ENCODE assay signal across 31 cellular contexts in genomic region chr10:30176182-30176581, GRCh38.
DNase-seq lines count a peak whose midpoint lies in the region; ATAC-seq and FAIRE-seq lines count a peak whose summit lies in the region.
"Had no signal": no experiment of that assay in that cellular context is flagged by ENCODE, and none has a peak within 500 bp of the region (broad histone marks: within the 10 kb centered on the region; RNA-seq: fewer than 3 reads in every experiment).

No MANE protein-coding gene starts in this region.

- no peaks in the 10 kb centered on the region for H3K9me2 ChIP-seq in GM23248 (ENCODE audit: insufficient read depth)

- peaks cover 56% of the 10 kb centered on the region for H3K4me1 ChIP-seq in GM23248 (ENCODE audit: insufficient read depth)
- H3K4me1 ChIP-seq: colonic mucosa, right atrium auricular region, spleen had no signal

- no peak for ATAC-seq in HG02642 (IDR thresholded peaks at IDR 0.05; ENCODE audit: poor library complexity, unreplicated experiment)
- ATAC-seq: activated CD8-positive, alpha-beta memory T cell treated with anti-CD3 and anti-CD28 coated beads, Interleukin-2, amount 10 ng/mL, durations not matched to agents 7 days and 5 days; activated T-cell treated with anti-CD3 and anti-CD28 coated beads, Interleukin-2, amount 50 U/mL, for 72 hours; esophagus mucosa; GM12878; GM23338; mucosa of descending colon had no signal

- H3K36me3 ChIP-seq in GM23248 (ENCODE audit: low read depth) = no peaks in the 10 kb centered on the region
- H3K36me3 ChIP-seq: colonic mucosa, ovary, right atrium auricular region, spleen had no signal

- intact Hi-C loops in posterior vena cava (cut with DNase I) = no loop called here

- no peaks in the 10 kb centered on the region for H3K27me3 ChIP-seq in GM23248 (replicated peaks; ENCODE audit: insufficient read depth)
- H3K27me3 ChIP-seq: colonic mucosa, ovary, right atrium auricular region, spleen had no signal

- H3K27ac ChIP-seq in GM23248 = peak overlapping the region; percentile 75
- H3K27ac ChIP-seq: C4-2B, colonic mucosa, HL-60, ovary, right atrium auricular region, spleen had no signal

- H3K9me3 ChIP-seq in GM23248 (ENCODE audit: low read depth) = no peaks in the 10 kb centered on the region
- H3K9me3 ChIP-seq: colonic mucosa, mucosa of descending colon, ovary, right atrium auricular region, spleen had no signal

- WGBS in GM23248 (ENCODE audit: low coverage in 1 of 2, low lambda C conversion rate in 2 of 2, missing lambda C conversion rate in 2 of 2), 2 experiments = 58 to 63% methylated on average over 9 of the region's 9 CpGs

- peak overlapping the region; percentile 34; the same call in 1 of the 2 replicates for H2AFZ ChIP-seq in GM23248
- H2AFZ ChIP-seq: GM23338 had no signal

- peak overlapping the region; percentile 38 for H3K9ac ChIP-seq in GM23248

- no peaks in the 10 kb centered on the region for H4K20me1 ChIP-seq in GM23248 (ENCODE audit: insufficient read depth)

- H3K4me2 ChIP-seq in GM23248 (ENCODE audit: unreplicated experiment) = no peak overlapping the region
- H3K4me2 ChIP-seq: GM23338 had no signal

- peaks cover 32% of the 10 kb centered on the region for H3F3A ChIP-seq in GM23248 (ENCODE audit: insufficient read depth)

- DNase-seq in AG08395 (ENCODE audit: low spot score) = peak; percentile 75
- DNase-seq in GM23248 = peak; percentile 87
- peak; percentile 61 for DNase-seq in astrocyte of the hippocampus (ENCODE audit: low read depth, low spot score)
- peak; percentile 9 for DNase-seq in glomerular visceral epithelial cell (ENCODE audit: extremely low spot score)
- DNase-seq in NCI-H1694 treated with DMSO at 0.1 percent for 48 hours (lab: John Stamatoyannopoulos, UW) = no peak
- no peak for DNase-seq in GM19239 (ENCODE audit: insufficient read length, low spot score)
- no peak for DNase-seq in posterior vena cava (ENCODE audit: low spot score)
- DNase-seq: activated B cell treated with CpG ODN at 0.5 μM for 24 hours; activated CD8-positive, alpha-beta memory T cell treated with anti-CD3 and anti-CD28 coated beads, Interleukin-2, amount 10 ng/mL, durations not matched to agents 7 days and 5 days; activated naive CD4-positive, alpha-beta T cell; activated T-cell treated with anti-CD3 and anti-CD28 coated beads, Interleukin-2, amount 50 U/mL, for 72 hours; colonic mucosa; DMS79; effector memory CD4-positive, alpha-beta T cell; Karpas-422; mucosa of descending colon; NCI-H1092; NCI-H187 treated with DMSO at 0.1 percent for 48 hours; NCI-H526; ovary; SHP77 treated with DMSO at 0.1 percent for 48 hours; spleen; stimulated activated CD4-positive, alpha-beta T cell treated with anti-CD3 and anti-CD28 coated beads, Interleukin-2, amount 100 ng/mL, for 48 hours had no signal

- no peaks in the 10 kb centered on the region for H3K79me2 ChIP-seq in GM23248 (ENCODE audit: insufficient read depth)

- no peak overlapping the region for H3K4me3 ChIP-seq in GM23248
- H3K4me3 ChIP-seq: colonic mucosa, GM12878, GM23338, mucosa of descending colon, ovary, right atrium auricular region, spleen had no signal

- FAIRE-seq in GM19239 (lab: Jason Lieb, UNC) = no peak
- FAIRE-seq: GM12878, keratinocyte had no signal

- in situ Hi-C loops in GM23248 (cut with MboI) = no loop called here

Comparison
In these comparisons a context has a peak if more than half of its experiments do, and no peak if none do; other contexts are left out.
1. DNase-seq: peak in AG08395 (single experiment), GM23248 (single experiment), astrocyte of the hippocampus (single experiment) and glomerular visceral epithelial cell (single experiment); none in NCI-H1694 treated with DMSO at 0.1 percent for 48 hours (single experiment), GM19239 (single experiment) and posterior vena cava (single experiment).